Comparison of ENCODE assay signal across 23 cellular contexts in the genomic region with DNA sequence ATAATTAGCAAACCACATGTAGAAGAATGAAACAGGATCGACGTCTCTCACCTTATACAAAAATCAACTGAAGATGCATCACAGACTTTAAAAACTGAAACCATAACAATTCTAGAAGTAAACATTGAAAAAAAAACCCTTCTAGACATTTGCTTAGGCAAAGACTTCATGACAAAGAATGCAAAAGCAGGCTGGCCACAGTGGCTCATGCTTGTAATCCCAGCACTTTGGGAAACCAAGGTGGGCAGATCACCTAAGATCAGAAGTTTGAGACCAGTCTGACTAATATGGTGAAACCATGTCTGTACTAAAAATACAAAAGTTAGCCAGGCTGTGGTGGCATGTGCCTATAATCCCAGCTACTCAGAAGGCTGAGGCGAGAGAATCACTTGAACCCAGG.
"Had no signal": no experiment of that assay in that cellular context is flagged by ENCODE, and none has a peak within 500 bp of the region (broad histone marks: within the 10 kb centered on the region; RNA-seq: fewer than 3 reads in every experiment).

No MANE protein-coding gene starts in this region.

- H3K27me3 ChIP-seq: gastrocnemius medialis, right atrium auricular region, stomach, thyroid gland, vagina had no signal

- H3K4me1 ChIP-seq: gastrocnemius medialis, lower lobe of right lung, prostate gland, right atrium auricular region, stomach, thyroid gland, vagina had no signal

- H3K27ac ChIP-seq: epithelial cell of prostate, gastrocnemius medialis, lower lobe of right lung, prostate gland, right atrium auricular region, stomach, thyroid gland, vagina had no signal

- H3K4me3 ChIP-seq: gastrocnemius medialis, lower lobe of right lung, prostate gland, right atrium auricular region, stomach, thyroid gland, vagina had no signal

- H3K27ac Mint-ChIP-seq: dendritic cell treated with granulocyte-macrophage colony-stimulating factor and Interleukin-4, amounts not matched to agents 40 ng/mL and 50 ng/mL, for 4 days; endodermal cell; naive thymus-derived CD8-positive, alpha-beta T cell; nephron progenitor cell; stimulated activated naive B cell treated with anti-CD40 and anti-IgM and Interleukin-4, amounts not matched to agents 10 μg/mL and 1 μg/mL and 100 μg/mL, for 72 hours had no signal

- H3K9me3 ChIP-seq: gastrocnemius medialis, lower lobe of right lung, prostate gland, right atrium auricular region, thyroid gland, vagina had no signal

- H3K36me3 ChIP-seq: gastrocnemius medialis, lower lobe of right lung, prostate gland, right atrium auricular region, stomach, thyroid gland, vagina had no signal

- DNase-seq: effector CD8-positive, alpha-beta T cell; endodermal cell; foreskin fibroblast; gastrocnemius medialis; head of caudate nucleus; left ventricle myocardium superior; lower lobe of right lung; naive thymus-derived CD8-positive, alpha-beta T cell; nephron progenitor cell; nucleus accumbens; stimulated activated CD4-positive, alpha-beta T cell treated with anti-CD3 and anti-CD28 coated beads, Interleukin-2, amount 100 ng/mL, for 24 hours; stimulated activated CD4-positive, alpha-beta T cell treated with anti-CD3 and anti-CD28 coated beads, Interleukin-4, amount 100 ng/mL, for 4 hours; stimulated activated naive B cell treated with anti-CD40 and anti-IgM and Interleukin-4, amounts not matched to agents 10 μg/mL and 1 μg/mL and 100 μg/mL, for 72 hours; stomach; thyroid gland; trophoblast cell had no signal

- H3K36me3 Mint-ChIP-seq: naive thymus-derived CD8-positive, alpha-beta T cell; stimulated activated naive B cell treated with anti-CD40 and anti-IgM and Interleukin-4, amounts not matched to agents 10 μg/mL and 1 μg/mL and 100 μg/mL, for 72 hours had no signal

- ATAC-seq: esophagus mucosa; gastrocnemius medialis; left ventricle myocardium superior; lower lobe of right lung; naive thymus-derived CD8-positive, alpha-beta T cell; sciatic nerve; stimulated activated naive B cell treated with anti-CD40 and anti-IgM and Interleukin-4, amounts not matched to agents 10 μg/mL and 1 μg/mL and 100 μg/mL, for 72 hours had no signal
